In the genomic region with DNA sequence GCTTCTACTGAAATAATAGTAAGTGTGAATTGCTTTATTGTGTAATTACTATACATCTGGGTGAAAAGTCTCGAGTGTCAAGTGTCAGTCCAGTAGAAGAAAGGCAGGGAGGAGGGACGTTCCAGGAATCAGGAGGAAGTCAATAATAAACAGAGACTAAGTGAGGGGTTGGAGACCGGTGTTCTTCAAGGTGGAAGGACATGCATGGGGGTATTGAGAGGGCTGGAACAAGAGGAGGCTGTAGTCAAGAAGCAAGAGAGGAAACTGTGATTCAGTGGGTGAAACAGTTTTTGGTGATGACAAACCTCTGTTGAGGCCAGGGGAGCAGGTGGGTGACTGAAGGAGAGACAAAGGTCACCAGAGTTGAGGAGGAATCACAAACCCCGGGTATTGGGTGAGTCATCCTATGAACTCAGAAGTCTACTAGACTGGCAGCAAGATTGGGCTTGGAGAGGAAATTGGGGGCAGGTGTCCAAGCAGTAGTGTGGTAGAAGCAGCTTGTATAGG, we compare ENCODE assay signal across 10 cellular contexts. TPM values are rescaled to one million over a fixed set of nuclear protein-coding genes. Genes with fewer than 3 reads are reported as not detected.
DNase-seq lines count a peak whose midpoint lies in the region; ATAC-seq and TF ChIP-seq lines count a peak whose summit lies in the region.
"Had no signal": no experiment of that assay in that cellular context is flagged by ENCODE, and none has a peak within 500 bp of the region (broad histone marks: within the 10 kb centered on the region; RNA-seq: fewer than 3 reads in every experiment).

No MANE protein-coding gene starts in this region.

- peaks cover 29% of the 10 kb centered on the region for H3K4me1 Mint-ChIP-seq in activated naive CD8-positive, alpha-beta T cell treated with anti-CD3 and anti-CD28 coated beads, Interleukin-2, amount 50 U/mL, for 24 hours
- H3K4me1 Mint-ChIP-seq in stimulated activated effector memory CD8-positive, alpha-beta T cell treated with anti-CD3 and anti-CD28 coated beads, Interleukin-12 subunit alpha, Interleukin-12 subunit beta, amount 100 ng/mL, for 72 hours = peaks cover 26% of the 10 kb centered on the region
- H3K4me1 Mint-ChIP-seq: memory B cell had no signal

- ATAC-seq in activated naive CD8-positive, alpha-beta T cell treated with anti-CD3 and anti-CD28 coated beads, Interleukin-2, amount 50 U/mL, for 24 hours = peak; percentile 98
- peak; percentile 99 for ATAC-seq in stimulated activated effector memory CD8-positive, alpha-beta T cell treated with anti-CD3 and anti-CD28 coated beads, Interleukin-12 subunit alpha, Interleukin-12 subunit beta, amount 100 ng/mL, for 72 hours
- ATAC-seq in GM21619 (IDR thresholded peaks at IDR 0.05; ENCODE audit: unreplicated experiment) = no peak
- no peak for ATAC-seq in HG02763 (IDR thresholded peaks at IDR 0.05; ENCODE audit: unreplicated experiment)

- no peak overlapping the region for H3K27ac ChIP-seq in OCI-LY3 (ENCODE audit: low read length)
- no peak overlapping the region for H3K27ac ChIP-seq in dorsolateral prefrontal cortex

- H3K4me3 ChIP-seq in OCI-LY3 (ENCODE audit: low read length) = no peak overlapping the region
- no peak overlapping the region for H3K4me3 ChIP-seq in dorsolateral prefrontal cortex

- H3K36me3 ChIP-seq in OCI-LY3 (replicated peaks; ENCODE audit: low read depth, low read length) = no peaks in the 10 kb centered on the region

- peak overlapping the region; percentile 80 for H3K27ac Mint-ChIP-seq in activated naive CD8-positive, alpha-beta T cell treated with anti-CD3 and anti-CD28 coated beads, Interleukin-2, amount 50 U/mL, for 24 hours
- no peak overlapping the region for H3K27ac Mint-ChIP-seq in stimulated activated effector memory CD8-positive, alpha-beta T cell treated with anti-CD3 and anti-CD28 coated beads, Interleukin-12 subunit alpha, Interleukin-12 subunit beta, amount 100 ng/mL, for 72 hours
- H3K27ac Mint-ChIP-seq: memory B cell had no signal

- no peaks in the 10 kb centered on the region for H3K9me3 ChIP-seq in OCI-LY3 (ENCODE audit: insufficient read depth, low read length)

- DNase-seq in activated CD4-positive, alpha-beta T cell treated with anti-CD3 and anti-CD28 coated beads for 4 hours = peak; percentile 27 to 37
- no peak for DNase-seq in activated CD4-positive, alpha-beta T cell treated with anti-CD3 and anti-CD28 coated beads, Interleukin-2, amount 50 U/mL, for 1 hour
- peak; percentile 64 for DNase-seq in activated naive CD8-positive, alpha-beta T cell treated with anti-CD3 and anti-CD28 coated beads, Interleukin-2, amount 50 U/mL, for 24 hours
- DNase-seq in stimulated activated effector memory CD8-positive, alpha-beta T cell treated with anti-CD3 and anti-CD28 coated beads, Interleukin-12 subunit alpha, Interleukin-12 subunit beta, amount 100 ng/mL, for 72 hours (ENCODE audit: low spot score in 2 of 2) = peak; percentile 19 to 64
- no peak for DNase-seq in dorsolateral prefrontal cortex
- DNase-seq: NCI-H524 had no signal

- no peak overlapping the region for H2AFZ ChIP-seq in OCI-LY3 (ENCODE audit: low read depth, low read length)

- no peaks in the 10 kb centered on the region for H4K20me1 ChIP-seq in OCI-LY3 (ENCODE audit: insufficient read depth, low read length)

- intact Hi-C loops in dorsolateral prefrontal cortex (cut with DNase I) = no loop called here

- peak overlapping the region; percentile 14; the same call in 1 of the 2 replicates for H3K4me2 ChIP-seq in OCI-LY3 (ENCODE audit: low read length)

- no peak overlapping the region for H3K9ac ChIP-seq in OCI-LY3 (ENCODE audit: low read length)

- H3K36me3 Mint-ChIP-seq in activated naive CD8-positive, alpha-beta T cell treated with anti-CD3 and anti-CD28 coated beads, Interleukin-2, amount 50 U/mL, for 24 hours (ENCODE audit: low read depth) = no peaks in the 10 kb centered on the region
- H3K36me3 Mint-ChIP-seq in stimulated activated effector memory CD8-positive, alpha-beta T cell treated with anti-CD3 and anti-CD28 coated beads, Interleukin-12 subunit alpha, Interleukin-12 subunit beta, amount 100 ng/mL, for 72 hours = no peaks in the 10 kb centered on the region
- H3K36me3 Mint-ChIP-seq: memory B cell had no signal

- TF ChIP-seq CTCF in OCI-LY3 (IDR thresholded peaks at IDR 0.05; ENCODE audit: low read depth, low read length) = no peak
- TF ChIP-seq CTCF in dorsolateral prefrontal cortex (IDR thresholded peaks at IDR 0.05 in 54 of 56, conservative IDR thresholded peaks at IDR 0.05 in 2 of 56; ENCODE audit: low read depth in 1 of 56, partially characterized antibody in 56 of 56) = no peak

- H3K27me3 Mint-ChIP-seq in activated naive CD8-positive, alpha-beta T cell treated with anti-CD3 and anti-CD28 coated beads, Interleukin-2, amount 50 U/mL, for 24 hours = peaks cover 41% of the 10 kb centered on the region

- H3K4me3 Mint-ChIP-seq in activated naive CD8-positive, alpha-beta T cell treated with anti-CD3 and anti-CD28 coated beads, Interleukin-2, amount 50 U/mL, for 24 hours = peak overlapping the region; percentile 16
- H3K4me3 Mint-ChIP-seq in stimulated activated effector memory CD8-positive, alpha-beta T cell treated with anti-CD3 and anti-CD28 coated beads, Interleukin-12 subunit alpha, Interleukin-12 subunit beta, amount 100 ng/mL, for 72 hours = no peak overlapping the region
- H3K4me3 Mint-ChIP-seq: memory B cell had no signal

- peaks cover 9% of the 10 kb centered on the region for H3K4me1 ChIP-seq in OCI-LY3 (ENCODE audit: low read length)

- H3K79me2 ChIP-seq in OCI-LY3 (ENCODE audit: low read length) = no peaks in the 10 kb centered on the region

- H3K27me3 ChIP-seq in OCI-LY3 (ENCODE audit: low read depth, low read length) = peaks cover 33% of the 10 kb centered on the region
- no peaks in the 10 kb centered on the region for H3K27me3 ChIP-seq in dorsolateral prefrontal cortex

- no peaks in the 10 kb centered on the region for H3K9me3 Mint-ChIP-seq in activated naive CD8-positive, alpha-beta T cell treated with anti-CD3 and anti-CD28 coated beads, Interleukin-2, amount 50 U/mL, for 24 hours
- no peaks in the 10 kb centered on the region for H3K9me3 Mint-ChIP-seq in stimulated activated effector memory CD8-positive, alpha-beta T cell treated with anti-CD3 and anti-CD28 coated beads, Interleukin-12 subunit alpha, Interleukin-12 subunit beta, amount 100 ng/mL, for 72 hours
- H3K9me3 Mint-ChIP-seq: memory B cell had no signal

RNA-seq across cellular contexts. Expression of a gene that starts 11.6 kb away (rescaled TPM):
- 100 to 1,000 TPM; 158 to 432 (median 337) TPM for total RNA-seq in dorsolateral prefrontal cortex

RNA-seq across cellular contexts. Expression of a gene that starts 27.2 kb away (rescaled TPM):
- total RNA-seq in dorsolateral prefrontal cortex = 10 to 100 TPM in 37 of 120 experiments, 1 to 10 TPM in 83; 5.0 to 16.7 (median 8.5) TPM

RNA-seq across cellular contexts. Expression of a gene that starts 39.6 kb away (rescaled TPM):
- total RNA-seq in dorsolateral prefrontal cortex = 10 to 100 TPM in 59 of 120 experiments, 1 to 10 TPM in 61; 3.9 to 23.6 (median 9.9) TPM

RNA-seq across cellular contexts. Expression of a gene that starts 45.9 kb away (rescaled TPM):
- 100 to 1,000 TPM; 113 to 311 (median 236) TPM for total RNA-seq in dorsolateral prefrontal cortex

Comparison
In these comparisons a context has a peak if more than half of its experiments do, and no peak if none do; other contexts are left out.
1. DNase-seq: peak in activated CD4-positive, alpha-beta T cell treated with anti-CD3 and anti-CD28 coated beads for 4 hours (2 of 2), activated naive CD8-positive, alpha-beta T cell treated with anti-CD3 and anti-CD28 coated beads, Interleukin-2, amount 50 U/mL, for 24 hours (single experiment) and stimulated activated effector memory CD8-positive, alpha-beta T cell treated with anti-CD3 and anti-CD28 coated beads, Interleukin-12 subunit alpha, Interleukin-12 subunit beta, amount 100 ng/mL, for 72 hours (2 of 2); none in activated CD4-positive, alpha-beta T cell treated with anti-CD3 and anti-CD28 coated beads, Interleukin-2, amount 50 U/mL, for 1 hour (single experiment) and dorsolateral prefrontal cortex (0 of 10).
2. ATAC-seq: peak in activated naive CD8-positive, alpha-beta T cell treated with anti-CD3 and anti-CD28 coated beads, Interleukin-2, amount 50 U/mL, for 24 hours (single experiment) and stimulated activated effector memory CD8-positive, alpha-beta T cell treated with anti-CD3 and anti-CD28 coated beads, Interleukin-12 subunit alpha, Interleukin-12 subunit beta, amount 100 ng/mL, for 72 hours (single experiment); none in GM21619 (single experiment) and HG02763 (single experiment).